Comparison of ENCODE assay signal across 14 cellular contexts in genomic region chr1:81834921-81835698, GRCh38. TPM values are rescaled to one million over a fixed set of nuclear protein-coding genes. Genes with fewer than 3 reads are reported as not detected.
A peak's percentile ranks its signal among the peaks of the same experiment; 100 is the strongest.
DNase-seq lines count a peak whose midpoint lies in the region; ATAC-seq and TF ChIP-seq lines count a peak whose summit lies in the region.
"Had no signal": no experiment of that assay in that cellular context is flagged by ENCODE, and none has a peak within 500 bp of the region (broad histone marks: within the 10 kb centered on the region; RNA-seq: fewer than 3 reads in every experiment).

No MANE protein-coding gene starts in this region.

- no peak for TF ChIP-seq CTCF in brain (conservative IDR thresholded peaks at IDR 0.05)
- no peak for TF ChIP-seq CTCF in ovary (IDR thresholded peaks at IDR 0.05)

- no peaks in the 10 kb centered on the region for H3K9me3 Mint-ChIP-seq in brain

- intact Hi-C loops in right cardiac atrium (cut with DNase I) (no loop called here), ovary (cut with DNase I) (no loop called here)

- H3K27me3 ChIP-seq in HAP-1 (ENCODE audit: low read depth) (no peaks in the 10 kb centered on the region), right cardiac atrium (ENCODE audit: control insufficient read depth, insufficient read depth) (no peaks in the 10 kb centered on the region), stomach smooth muscle (ENCODE audit: control insufficient read depth in 1 of 2, insufficient read depth in 2 of 2, low read length in 2 of 2) (no peaks in the 10 kb centered on the region), ovary (no peaks in the 10 kb centered on the region)

- H3K4me1 Mint-ChIP-seq in brain, result peaks cover 65% of the 10 kb centered on the region

- no peak for TF ChIP-seq EP300 in ovary (IDR thresholded peaks at IDR 0.05)

- H3K4me3 ChIP-seq in HAP-1 (no peak overlapping the region), right cardiac atrium (ENCODE audit: low read length) (no peak overlapping the region), stomach smooth muscle (ENCODE audit: low read length in 2 of 2) (peak overlapping the region; percentile 23 to 26), ovary (no peak overlapping the region)

- ATAC-seq in right cardiac atrium (peak; percentile 92 to 93), HG03457 (IDR thresholded peaks at IDR 0.05; ENCODE audit: unreplicated experiment) (no peak)

- H3K36me3 ChIP-seq in HAP-1 (replicated peaks) (no peaks in the 10 kb centered on the region), stomach smooth muscle (ENCODE audit: control insufficient read depth in 2 of 2, insufficient read depth in 2 of 2, low read length in 2 of 2) (no peaks in the 10 kb centered on the region), ovary (no peaks in the 10 kb centered on the region)

- no peak overlapping the region for H3K9ac ChIP-seq in stomach smooth muscle (ENCODE audit: low read length in 2 of 2)

- no peak for TF ChIP-seq POLR2A in ovary (IDR thresholded peaks at IDR 0.05)

- peak overlapping the region; percentile 35 to 68 (median 53) for H3K4me3 Mint-ChIP-seq in brain

- H3K27me3 Mint-ChIP-seq in brain, result peaks cover 3% of the 10 kb centered on the region

- H3K27ac ChIP-seq in right cardiac atrium (ENCODE audit: low read length), result no peak overlapping the region
- no peak overlapping the region for H3K27ac ChIP-seq in stomach smooth muscle (ENCODE audit: low read length)
- peak overlapping the region in 1 of 2 donors; percentile 15 for H3K27ac ChIP-seq in ovary

- H3K4me1 ChIP-seq in HAP-1 (peaks cover 36% of the 10 kb centered on the region), right cardiac atrium (ENCODE audit: control insufficient read depth, insufficient read depth, low read length) (peaks cover 2% of the 10 kb centered on the region), stomach smooth muscle (ENCODE audit: control insufficient read depth, insufficient read depth, low read length) (peaks cover 7% of the 10 kb centered on the region), ovary (ENCODE audit: insufficient read depth) (peaks cover 6% of the 10 kb centered on the region)

- peak overlapping the region in 3 of 5 experiments; percentile 50 to 83 (median 64) for H3K27ac Mint-ChIP-seq in brain

- H3K36me3 Mint-ChIP-seq in brain, result peaks cover 15% of the 10 kb centered on the region

- 23% methylated on average over 6 of the region's 6 CpGs for WGBS in right cardiac atrium
- WGBS in ovary, 3 donors, result 37 to 42% (median 40%) methylated on average over 6 of the region's 6 CpGs

- DNase-seq in HAP-1 (ENCODE audit: low spot score in 2 of 2), result peak; percentile 45 to 77
- peak; percentile 46 to 80 (median 64) for DNase-seq in right cardiac atrium
- DNase-seq in ovary, result no peak
- DNase-seq in NCI-H1417 treated with DMSO at 0.1 percent for 48 hours (lab: John Stamatoyannopoulos, UW), result no peak
- DNase-seq: amniotic stem cell; DMS 273 treated with DMSO at 0.1 percent for 48 hours; erythroblast; midbrain; NCI-H2029; stimulated activated naive CD4-positive, alpha-beta T cell treated with Interleukin-2 at 50 U/mL for 16 hours; T1000 had no signal

- no peaks in the 10 kb centered on the region for H3K9me3 ChIP-seq in HAP-1
- no peaks in the 10 kb centered on the region for H3K9me3 ChIP-seq in right cardiac atrium (ENCODE audit: control insufficient read depth, low read length)
- H3K9me3 ChIP-seq in stomach smooth muscle (ENCODE audit: control insufficient read depth in 2 of 2, low read length in 2 of 2), result no peaks in the 10 kb centered on the region
- H3K9me3 ChIP-seq in ovary, result no peaks in the 10 kb centered on the region

- in situ Hi-C loops in HAP-1 (cut with MboI; ENCODE audit: low sequenced_read_pairs), result no loop called here

RNA-seq across cellular contexts. Expression of gene ADGRL2, which starts 34.4 kb away (rescaled TPM):
- 6.8 TPM for polyA plus RNA-seq in brain (ENCODE audit: insufficient read depth, low read depth, low replicate concordance)
- total RNA-seq in right cardiac atrium, result 10 to 100 TPM; 55.4 to 78.2 (median 70.8) TPM
- polyA plus RNA-seq in right cardiac atrium, result 41.5 TPM
- total RNA-seq in ovary, result 10 to 100 TPM; 59.4 to 83.5 (median 69.0) TPM
- polyA plus RNA-seq in ovary, result 10 to 100 TPM; 55.0 to 66.1 TPM

Comparison
In these comparisons a context has a peak if more than half of its experiments do, and no peak if none do; other contexts are left out.
1. DNase-seq: peak in HAP-1 (2 of 2) and right cardiac atrium (3 of 3); none in ovary (0 of 5) and NCI-H1417 treated with DMSO at 0.1 percent for 48 hours (single experiment).
2. H3K4me3 ChIP-seq: peak in stomach smooth muscle (2 of 2); none in HAP-1 (single experiment), right cardiac atrium (single experiment) and ovary (single experiment).